ENCODE assay signal across 20 cellular contexts in genomic region chr19:38888876-38889275, GRCh38. TPM values are rescaled to one million over a fixed set of nuclear protein-coding genes. Genes with fewer than 3 reads are reported as not detected.
"Had no signal": no experiment of that assay in that cellular context is flagged by ENCODE, and none has a peak within 500 bp of the region (broad histone marks: within the 10 kb centered on the region; RNA-seq: fewer than 3 reads in every experiment).

No MANE protein-coding gene starts in this region.

- H3K27ac ChIP-seq: esophagus squamous epithelium, hepatocyte, neutrophil, ovary, suprapubic skin, tibial artery, upper lobe of left lung, uterus had no signal

- DNase-seq: esophagus squamous epithelium; foreskin fibroblast; head of caudate nucleus; kidney glomerular epithelial cell; mesendoderm; naive thymus-derived CD4-positive, alpha-beta T cell; nephron progenitor cell; ovary; stimulated activated CD4-positive, alpha-beta T cell treated with anti-CD3 and anti-CD28 coated beads, Interleukin-4, amount 100 ng/mL, for 1 hour; stimulated activated CD8-positive, alpha-beta memory T cell treated with anti-CD3 and anti-CD28 coated beads, Interleukin-4, amount 100 ng/mL, for 48 hours; stimulated activated naive CD8-positive, alpha-beta T cell treated with anti-CD3 and anti-CD28 coated beads, Interleukin-15, Interleukin-2, amounts not matched to agents 100 U/mL and 50 U/mL, for 24 hours; tibial artery; upper lobe of left lung; uterus had no signal

RNA-seq across cellular contexts. Expression of gene CCER2, which starts 23.1 kb away (rescaled TPM):
- total RNA-seq: epithelial cell of proximal tubule, hepatocyte, lung microvascular endothelial cell, smooth muscle cell had no signal
